ENCODE assay signal across 25 cellular contexts in genomic region chr18:66607632-66608031, GRCh38. TPM values are rescaled to one million over a fixed set of nuclear protein-coding genes. Genes with fewer than 3 reads are reported as not detected.
DNase-seq lines count a peak whose midpoint lies in the region; FAIRE-seq and TF ChIP-seq lines count a peak whose summit lies in the region.
"Had no signal": no experiment of that assay in that cellular context is flagged by ENCODE, and none has a peak within 500 bp of the region (broad histone marks: within the 10 kb centered on the region; RNA-seq: fewer than 3 reads in every experiment).

No MANE protein-coding gene starts in this region.

- no peaks in the 10 kb centered on the region for H3K9me3 ChIP-seq in SK-N-SH
- H3K9me3 ChIP-seq: BE2C, BLaER1 had no signal

- no peak overlapping the region for H3K4me2 ChIP-seq in SK-N-SH
- H3K4me2 ChIP-seq: BLaER1 had no signal

- no peaks in the 10 kb centered on the region for H3K36me3 Mint-ChIP-seq in activated T-helper 1 cell treated with anti-CD3 and anti-CD28 coated beads, Interleukin-12 subunit alpha, Interleukin-12 subunit beta, Interleukin-2, Interleukin-4 antibody, amounts not matched to agents 30 ng/mL and 10 ng/mL and 1 ng/mL, durations not matched to agents 14 hours and 24 hours and 36 hours (ENCODE audit: low read depth)
- H3K36me3 Mint-ChIP-seq: CD14-positive monocyte; CD4-positive, alpha-beta memory T cell; CD4-positive, CD25-positive, alpha-beta regulatory T cell; CD8-positive, alpha-beta memory T cell had no signal

- H3K9me2 ChIP-seq in SK-N-SH, result no peaks in the 10 kb centered on the region

- no peak for TF ChIP-seq CTCF in SK-N-SH (IDR thresholded peaks at IDR 0.05)

- no peak overlapping the region for H3K9ac ChIP-seq in SK-N-SH
- H3K9ac ChIP-seq: BLaER1 had no signal

- no peaks in the 10 kb centered on the region for H3K79me2 ChIP-seq in SK-N-SH (ENCODE audit: insufficient read depth)

- H2AFZ ChIP-seq in SK-N-SH (ENCODE audit: low read depth), result no peak overlapping the region

- H3K27me3 Mint-ChIP-seq in activated T-helper 1 cell treated with anti-CD3 and anti-CD28 coated beads, Interleukin-12 subunit alpha, Interleukin-12 subunit beta, Interleukin-2, Interleukin-4 antibody, amounts not matched to agents 30 ng/mL and 10 ng/mL and 1 ng/mL, durations not matched to agents 14 hours and 24 hours and 36 hours (ENCODE audit: insufficient read depth), result no peaks in the 10 kb centered on the region
- H3K27me3 Mint-ChIP-seq: CD4-positive, alpha-beta memory T cell; CD4-positive, CD25-positive, alpha-beta regulatory T cell; CD8-positive, alpha-beta memory T cell had no signal

- no peaks in the 10 kb centered on the region for H3K9me3 Mint-ChIP-seq in activated T-helper 1 cell treated with anti-CD3 and anti-CD28 coated beads, Interleukin-12 subunit alpha, Interleukin-12 subunit beta, Interleukin-2, Interleukin-4 antibody, amounts not matched to agents 30 ng/mL and 10 ng/mL and 1 ng/mL, durations not matched to agents 14 hours and 24 hours and 36 hours

- DNase-seq in frontal cortex (ENCODE audit: low spot score in 2 of 2), result no peak
- DNase-seq in activated T-helper 1 cell treated with anti-CD3 and anti-CD28 coated beads, Interleukin-12 subunit alpha, Interleukin-12 subunit beta, Interleukin-2, Interleukin-4 antibody, amounts not matched to agents 30 ng/mL and 10 ng/mL and 1 ng/mL, durations not matched to agents 14 hours and 24 hours and 36 hours (ENCODE audit: low spot score), result no peak
- no peak for DNase-seq in SK-N-SH
- DNase-seq: ACHN; BE2C; C1 segment of cervical spinal cord; CD4-positive, alpha-beta memory T cell; CD4-positive, CD25-positive, alpha-beta regulatory T cell; CD8-positive, alpha-beta memory T cell; COR-L47; DMS 273 treated with DMSO at 0.1 percent for 48 hours; DMS153; DMS53; DMS79; GF-D8 had no signal

- CTCF ChIA-PET in SK-N-SH (lab: Yijun Ruan, JAX), result no interaction called here

- FAIRE-seq in A204.1 (lab: Jason Lieb, UNC) (peak; percentile 29), colon (lab: Jason Lieb, UNC) (peak; percentile 38), frontal cortex (lab: Jason Lieb, UNC) (peak; percentile 63)
- FAIRE-seq: GM12891, GM19239 had no signal

- no peaks in the 10 kb centered on the region for H3K36me3 ChIP-seq in SK-N-SH (replicated peaks in 1 of 2; ENCODE audit: control insufficient read depth in 1 of 2, insufficient read depth in 2 of 2, low read length in 1 of 2)
- H3K36me3 ChIP-seq: BE2C, BLaER1 had no signal

- no peaks in the 10 kb centered on the region for H3K4me1 Mint-ChIP-seq in activated T-helper 1 cell treated with anti-CD3 and anti-CD28 coated beads, Interleukin-12 subunit alpha, Interleukin-12 subunit beta, Interleukin-2, Interleukin-4 antibody, amounts not matched to agents 30 ng/mL and 10 ng/mL and 1 ng/mL, durations not matched to agents 14 hours and 24 hours and 36 hours (ENCODE audit: low read depth)
- H3K4me1 Mint-ChIP-seq: CD14-positive monocyte; CD4-positive, alpha-beta memory T cell; CD4-positive, CD25-positive, alpha-beta regulatory T cell; CD8-positive, alpha-beta memory T cell had no signal

- no peaks in the 10 kb centered on the region for H3K4me1 ChIP-seq in SK-N-SH (ENCODE audit: control insufficient read depth in 1 of 2, insufficient read depth in 2 of 2, low read depth in 1 of 2, low read length in 1 of 2)
- H3K4me1 ChIP-seq: BE2C, BLaER1 had no signal

- no peak overlapping the region for H3K27ac Mint-ChIP-seq in activated T-helper 1 cell treated with anti-CD3 and anti-CD28 coated beads, Interleukin-12 subunit alpha, Interleukin-12 subunit beta, Interleukin-2, Interleukin-4 antibody, amounts not matched to agents 30 ng/mL and 10 ng/mL and 1 ng/mL, durations not matched to agents 14 hours and 24 hours and 36 hours
- H3K27ac Mint-ChIP-seq: CD14-positive monocyte; CD4-positive, alpha-beta memory T cell; CD4-positive, CD25-positive, alpha-beta regulatory T cell; CD8-positive, alpha-beta memory T cell had no signal

- no peak for TF ChIP-seq EP300 in SK-N-SH (IDR thresholded peaks at IDR 0.05; ENCODE audit: borderline replicate concordance in 1 of 2, low read depth in 1 of 2, low read length in 1 of 2)

- no peak overlapping the region for H3K4me3 Mint-ChIP-seq in activated T-helper 1 cell treated with anti-CD3 and anti-CD28 coated beads, Interleukin-12 subunit alpha, Interleukin-12 subunit beta, Interleukin-2, Interleukin-4 antibody, amounts not matched to agents 30 ng/mL and 10 ng/mL and 1 ng/mL, durations not matched to agents 14 hours and 24 hours and 36 hours
- H3K4me3 Mint-ChIP-seq: CD14-positive monocyte; CD4-positive, alpha-beta memory T cell; CD4-positive, CD25-positive, alpha-beta regulatory T cell; CD8-positive, alpha-beta memory T cell had no signal

- H3K4me3 ChIP-seq in SK-N-SH (ENCODE audit: low read depth in 2 of 2, low read length in 1 of 2), result no peak overlapping the region
- H3K4me3 ChIP-seq: BLaER1 had no signal

- H3K27ac ChIP-seq in SK-N-SH (ENCODE audit: low read depth in 2 of 2, low read length in 1 of 2), result no peak overlapping the region
- H3K27ac ChIP-seq: 22Rv1, BLaER1 had no signal

- no peaks in the 10 kb centered on the region for H3K27me3 ChIP-seq in SK-N-SH (ENCODE audit: insufficient read depth)
- H3K27me3 ChIP-seq: BE2C, BLaER1 had no signal

- POLR2A ChIA-PET in SK-N-SH (lab: Yijun Ruan, JAX), result no interaction called here

- no peaks in the 10 kb centered on the region for H3F3A ChIP-seq in SK-N-SH (replicated peaks; ENCODE audit: insufficient read depth)

- no peaks in the 10 kb centered on the region for H4K20me1 ChIP-seq in SK-N-SH (ENCODE audit: insufficient read depth)
- H4K20me1 ChIP-seq: BLaER1 had no signal

- TF ChIP-seq RAD21 in SK-N-SH (IDR thresholded peaks at IDR 0.05; ENCODE audit: low read length), result no peak

- WGBS in SK-N-SH (ENCODE audit: low lambda C conversion rate), result 78% methylated on average over 6 of the region's 6 CpGs

- intact Hi-C loops in activated T-helper 1 cell treated with anti-CD3 and anti-CD28 coated beads, Interleukin-12 subunit alpha, Interleukin-12 subunit beta, Interleukin-2, Interleukin-4 antibody, amounts not matched to agents 30 ng/mL and 10 ng/mL and 1 ng/mL, durations not matched to agents 14 hours and 24 hours and 36 hours (cut with micrococcal nuclease), result no loop called here

TF ChIP-seq in SK-N-SH, 30 proteins besides CTCF, POLR2A, EP300 and RAD21:
- TF ChIP-seq ELF1 (IDR thresholded peaks at IDR 0.05) (no peak), MAX (IDR thresholded peaks at IDR 0.05; ENCODE audit: low read depth) (no peak), FOSL2 (IDR thresholded peaks at IDR 0.05; ENCODE audit: borderline replicate concordance, low read depth) (no peak), SIN3A (IDR thresholded peaks at IDR 0.05; ENCODE audit: borderline replicate concordance, low read depth, low read length) (no peak), ZBTB33 (IDR thresholded peaks at IDR 0.05; ENCODE audit: borderline replicate concordance, low read depth) (no peak), RXRA (IDR thresholded peaks at IDR 0.05; ENCODE audit: borderline replicate concordance, low read depth) (no peak)

RNA-seq across cellular contexts. Expression of gene CDH19, which starts 3.7 kb away (rescaled TPM):
- under 0.01 TPM for total RNA-seq in frontal cortex
- total RNA-seq in activated T-helper 1 cell treated with anti-CD3 and anti-CD28 coated beads, Interleukin-12 subunit alpha, Interleukin-12 subunit beta, Interleukin-2, Interleukin-4 antibody, amounts not matched to agents 30 ng/mL and 10 ng/mL and 1 ng/mL, durations not matched to agents 14 hours and 24 hours and 36 hours, result not detected in 2 replicates
- polyA plus RNA-seq in SK-N-SH (2012; rRNA removed), result not detected in 2 replicates
- polyA plus RNA-seq in SK-N-SH (2012; cell fraction: cytosol; rRNA removed), result not detected in 2 replicates
- not detected in 2 replicates for polyA plus RNA-seq in SK-N-SH (2012; cell fraction: nucleus; rRNA removed)
- total RNA-seq: A172; A673; CD4-positive, alpha-beta memory T cell; CD4-positive, CD25-positive, alpha-beta regulatory T cell; CD8-positive, alpha-beta memory T cell had no signal
- polyA plus RNA-seq: AG04450; CD14-positive monocyte; CD4-positive, alpha-beta memory T cell; CD4-positive, CD25-positive, alpha-beta regulatory T cell; CD8-positive, alpha-beta memory T cell had no signal
